20 cellular contexts compared by ENCODE assay signal in genomic region chr13:59691501-59692066, GRCh38.
DNase-seq lines count a peak whose midpoint lies in the region; ATAC-seq, FAIRE-seq and TF ChIP-seq lines count a peak whose summit lies in the region.
"Had no signal": no experiment of that assay in that cellular context is flagged by ENCODE, and none has a peak within 500 bp of the region (broad histone marks: within the 10 kb centered on the region; RNA-seq: fewer than 3 reads in every experiment).

No MANE protein-coding gene starts in this region.

- in situ Hi-C loops in GM23248 (cut with MboI) (no loop called here), HepG2 (cut with HindIII; ENCODE audit: extremely low pct_ligation_motif_present, low pct_unique_long_range_greater_than_20kb) (no loop called here)

- 29% methylated on average over 1 of the region's 1 CpG for WGBS in A549 (ENCODE audit: missing lambda C conversion rate)
- WGBS in GM23248 (ENCODE audit: low coverage in 1 of 2, low lambda C conversion rate in 2 of 2, missing lambda C conversion rate in 2 of 2), 2 experiments, result 94 to 100% methylated on average over 1 of the region's 1 CpG
- 5% methylated on average over 1 of the region's 1 CpG for WGBS in HepG2 (ENCODE audit: low lambda C conversion rate)
- WGBS in testis, 2 donors, result 77 to 79% methylated on average over 1 of the region's 1 CpG

- H3K4me1 Mint-ChIP-seq in WTC11, result peaks cover 33% of the 10 kb centered on the region
- H3K4me1 Mint-ChIP-seq in activated naive CD8-positive, alpha-beta T cell treated with anti-CD3 and anti-CD28 coated beads, Interleukin-2, amount 50 U/mL, for 24 hours, result no peaks in the 10 kb centered on the region
- H3K4me1 Mint-ChIP-seq: activated naive CD4-positive, alpha-beta T cell treated with anti-CD3 and anti-CD28 coated beads, Interleukin-2, amount 10 ng/mL, durations not matched to agents 7 days and 5 days had no signal

- BruUV-seq in HepG2 (replicated peaks; lab: Mats Ljungman, UMichigan), result no TSS peak

- no peaks in the 10 kb centered on the region for H3K36me3 ChIP-seq in GM23248 (ENCODE audit: low read depth)
- no peaks in the 10 kb centered on the region for H3K36me3 ChIP-seq in HepG2 (replicated peaks in 1 of 2; ENCODE audit: control insufficient read depth in 1 of 2, insufficient read depth in 2 of 2, low read length in 2 of 2)
- no peaks in the 10 kb centered on the region for H3K36me3 ChIP-seq in testis (ENCODE audit: low read depth, missing control alignments)
- H3K36me3 ChIP-seq: gastrocnemius medialis, neural progenitor cell, right atrium auricular region, tibial artery had no signal

- no peaks in the 10 kb centered on the region for H3F3A ChIP-seq in GM23248 (ENCODE audit: insufficient read depth)

- H3K4me2 ChIP-seq in A549 (peak overlapping the region; percentile 58), GM23248 (ENCODE audit: unreplicated experiment) (peak overlapping the region; percentile 19), HepG2 (ENCODE audit: low read depth, low read length) (peak overlapping the region; percentile 30)
- H3K4me2 ChIP-seq: neural progenitor cell had no signal

- H3K9me3 ChIP-seq in A549 (no peaks in the 10 kb centered on the region), GM23248 (ENCODE audit: low read depth) (no peaks in the 10 kb centered on the region), HepG2 (ENCODE audit: low read length) (no peaks in the 10 kb centered on the region), testis (no peaks in the 10 kb centered on the region)
- H3K9me3 ChIP-seq: gastrocnemius medialis, right atrium auricular region, tibial artery had no signal

- no peak for DNase-seq in A549 (ENCODE audit: low read depth in 1 of 2, low spot score in 1 of 2)
- DNase-seq in GM23248, result peak; percentile 6
- no peak for DNase-seq in WTC11 (ENCODE audit: low spot score)
- DNase-seq in HepG2 (ENCODE audit: low spot score), result peak; percentile 61
- DNase-seq in testis, result no peak
- no peak for DNase-seq in activated naive CD8-positive, alpha-beta T cell treated with anti-CD3 and anti-CD28 coated beads, Interleukin-2, amount 50 U/mL, for 24 hours
- DNase-seq: activated CD4-positive, alpha-beta T cell treated with anti-CD3 and anti-CD28 coated beads, Interleukin-2, amount 50 U/mL, for 1 hour; activated naive CD4-positive, alpha-beta T cell treated with anti-CD3 and anti-CD28 coated beads, Interleukin-2, amount 10 ng/mL, durations not matched to agents 7 days and 5 days; gastrocnemius medialis; left colon; MM.1S; NCI-H1694; NCI-H510A treated with DMSO at 0.1 percent for 48 hours; stimulated activated naive CD4-positive, alpha-beta T cell; tibial artery had no signal

- H3K4me3 Mint-ChIP-seq in WTC11, result no peak overlapping the region
- no peak overlapping the region for H3K4me3 Mint-ChIP-seq in activated naive CD8-positive, alpha-beta T cell treated with anti-CD3 and anti-CD28 coated beads, Interleukin-2, amount 50 U/mL, for 24 hours
- H3K4me3 Mint-ChIP-seq: activated naive CD4-positive, alpha-beta T cell treated with anti-CD3 and anti-CD28 coated beads, Interleukin-2, amount 10 ng/mL, durations not matched to agents 7 days and 5 days; neural progenitor cell had no signal

- no peak for TF ChIP-seq EP300 in A549 (IDR thresholded peaks at IDR 0.05)
- peak in 1 of 2 experiments; percentile 69; a peak in 1 of 4 replicates for TF ChIP-seq EP300 in HepG2 (IDR thresholded peaks at IDR 0.05; ENCODE audit: low read depth in 2 of 2, low read length in 2 of 2)
- TF ChIP-seq EP300 in HepG2 (CRISPR knock-in tag; IDR thresholded peaks at IDR 0.05; ENCODE audit: borderline replicate concordance), result no peak

- no peaks in the 10 kb centered on the region for H3K27me3 ChIP-seq in GM23248 (replicated peaks; ENCODE audit: insufficient read depth)
- no peaks in the 10 kb centered on the region for H3K27me3 ChIP-seq in HepG2 (ENCODE audit: control insufficient read depth in 1 of 2, insufficient read depth in 2 of 2, low read length in 2 of 2)
- no peaks in the 10 kb centered on the region for H3K27me3 ChIP-seq in testis
- H3K27me3 ChIP-seq: gastrocnemius medialis, neural progenitor cell, right atrium auricular region, tibial artery had no signal

- no peak overlapping the region for H3K9ac ChIP-seq in GM23248
- H3K9ac ChIP-seq in HepG2 (ENCODE audit: insufficient read depth, low read depth, low read length), result no peak overlapping the region
- H3K9ac ChIP-seq: neural progenitor cell had no signal

- no peak overlapping the region for H3K27ac ChIP-seq in A549
- no peak overlapping the region for H3K27ac ChIP-seq in GM23248
- H3K27ac ChIP-seq in HepG2 (ENCODE audit: extremely low read length, insufficient read depth, low read length), result peak overlapping the region; percentile 78
- no peak overlapping the region for H3K27ac ChIP-seq in testis
- H3K27ac ChIP-seq: coronary artery, gastrocnemius medialis, neural progenitor cell, right atrium auricular region, tibial artery had no signal

- H3K4me1 ChIP-seq in A549 (peaks cover 19% of the 10 kb centered on the region), GM23248 (ENCODE audit: insufficient read depth) (peaks cover 13% of the 10 kb centered on the region), HepG2 (ENCODE audit: insufficient read depth, low read length) (peaks cover 50% of the 10 kb centered on the region), testis (no peaks in the 10 kb centered on the region)
- H3K4me1 ChIP-seq: gastrocnemius medialis, right atrium auricular region, tibial artery had no signal

- H3K36me3 Mint-ChIP-seq in WTC11, result no peaks in the 10 kb centered on the region
- no peaks in the 10 kb centered on the region for H3K36me3 Mint-ChIP-seq in activated naive CD8-positive, alpha-beta T cell treated with anti-CD3 and anti-CD28 coated beads, Interleukin-2, amount 50 U/mL, for 24 hours (ENCODE audit: low read depth)
- H3K36me3 Mint-ChIP-seq: activated naive CD4-positive, alpha-beta T cell treated with anti-CD3 and anti-CD28 coated beads, Interleukin-2, amount 10 ng/mL, durations not matched to agents 7 days and 5 days; neural progenitor cell had no signal

- H3K79me2 ChIP-seq in GM23248 (ENCODE audit: insufficient read depth) (no peaks in the 10 kb centered on the region), HepG2 (ENCODE audit: insufficient read depth, low read length) (no peaks in the 10 kb centered on the region)

- CTCF ChIA-PET in A549 (lab: Yijun Ruan, JAX), result no interaction called here
- CTCF ChIA-PET in WTC11 (lab: Charles Lee), result no interaction called here
- CTCF ChIA-PET in HepG2 (lab: Yijun Ruan, JAX; ENCODE audit: low intra/inter-chr PET ratio, low total read pairs), result no interaction called here

- H3K27ac Mint-ChIP-seq in WTC11, result no peak overlapping the region
- no peak overlapping the region for H3K27ac Mint-ChIP-seq in activated naive CD8-positive, alpha-beta T cell treated with anti-CD3 and anti-CD28 coated beads, Interleukin-2, amount 50 U/mL, for 24 hours
- H3K27ac Mint-ChIP-seq: activated naive CD4-positive, alpha-beta T cell treated with anti-CD3 and anti-CD28 coated beads, Interleukin-2, amount 10 ng/mL, durations not matched to agents 7 days and 5 days; neural progenitor cell had no signal

- POLR2A ChIA-PET in A549 (lab: Yijun Ruan, JAX), result interaction anchor here (0.6 kb wide), 2 partner anchors 31 to 621 kb away, joined by 3 to 4 read pairs; no protein-coding TSS in a partner anchor
- POLR2A ChIA-PET in WTC11 (lab: Charles Lee), result interaction anchor here (0.6 kb wide), 1 partner anchor 17 kb away, joined by 4 read pairs; no protein-coding TSS in a partner anchor
- POLR2A ChIA-PET in HepG2 (lab: Yijun Ruan, JAX), result no interaction called here

- H2AFZ ChIP-seq in GM23248 (no peak overlapping the region), HepG2 (ENCODE audit: low read length) (no peak overlapping the region)
- H2AFZ ChIP-seq: neural progenitor cell had no signal

- no peaks in the 10 kb centered on the region for H3K9me2 ChIP-seq in GM23248 (ENCODE audit: insufficient read depth)

- TF ChIP-seq CTCF in A549 (IDR thresholded peaks at IDR 0.05) (no peak), WTC11 (IDR thresholded peaks at IDR 0.05) (no peak), HepG2 (CRISPR knock-in tag; IDR thresholded peaks at IDR 0.05) (no peak), testis (IDR thresholded peaks at IDR 0.05) (no peak)

- no peak for FAIRE-seq in A549 (lab: Jason Lieb, UNC)
- FAIRE-seq in HepG2 (lab: Jason Lieb, UNC), result peak; percentile 12

- H3K27me3 Mint-ChIP-seq in WTC11 (ENCODE audit: low read depth), result no peaks in the 10 kb centered on the region
- H3K27me3 Mint-ChIP-seq in activated naive CD8-positive, alpha-beta T cell treated with anti-CD3 and anti-CD28 coated beads, Interleukin-2, amount 50 U/mL, for 24 hours, result no peaks in the 10 kb centered on the region
- H3K27me3 Mint-ChIP-seq: activated naive CD4-positive, alpha-beta T cell treated with anti-CD3 and anti-CD28 coated beads, Interleukin-2, amount 10 ng/mL, durations not matched to agents 7 days and 5 days had no signal

- H3K4me3 ChIP-seq in A549 (no peak overlapping the region), GM23248 (no peak overlapping the region), HepG2 (replicated peaks in 1 of 3; ENCODE audit: insufficient read depth in 1 of 3, low read depth in 2 of 3, low read length in 3 of 3) (0 out of 6 replicates have a peak overlapping the region, but pooled peaks of 1 of the 3 experiments have one; percentile 8), testis (no peak overlapping the region)
- H3K4me3 ChIP-seq: coronary artery, gastrocnemius medialis, neural progenitor cell, right atrium auricular region, tibial artery had no signal

- TF ChIP-seq RAD21 in A549 (conservative IDR thresholded peaks at IDR 0.05 in 1 of 2, IDR thresholded peaks at IDR 0.05 in 1 of 2) (no peak), HepG2 (CRISPR knock-in tag; IDR thresholded peaks at IDR 0.05) (no peak)

- H3K9me3 Mint-ChIP-seq in WTC11, result no peaks in the 10 kb centered on the region
- no peaks in the 10 kb centered on the region for H3K9me3 Mint-ChIP-seq in activated naive CD8-positive, alpha-beta T cell treated with anti-CD3 and anti-CD28 coated beads, Interleukin-2, amount 50 U/mL, for 24 hours
- H3K9me3 Mint-ChIP-seq: activated naive CD4-positive, alpha-beta T cell treated with anti-CD3 and anti-CD28 coated beads, Interleukin-2, amount 10 ng/mL, durations not matched to agents 7 days and 5 days; neural progenitor cell had no signal

- TF ChIP-seq POLR2A in A549 (IDR thresholded peaks at IDR 0.05; ENCODE audit: low read length) (no peak), HepG2 (IDR thresholded peaks at IDR 0.05; ENCODE audit: insufficient read depth in 1 of 2, low read depth in 2 of 2, low read length in 2 of 2) (no peak), testis (IDR thresholded peaks at IDR 0.05) (no peak)

- no peaks in the 10 kb centered on the region for H4K20me1 ChIP-seq in GM23248 (ENCODE audit: insufficient read depth)
- no peaks in the 10 kb centered on the region for H4K20me1 ChIP-seq in HepG2 (ENCODE audit: insufficient read depth, low read length)

- ATAC-seq in A549, result no peak
- no peak for ATAC-seq in WTC11
- peak; percentile 90 for ATAC-seq in HepG2
- ATAC-seq in HG02571 (IDR thresholded peaks at IDR 0.05; ENCODE audit: unreplicated experiment), result no peak
- no peak for ATAC-seq in HG02852 (IDR thresholded peaks at IDR 0.05; ENCODE audit: unreplicated experiment)
- ATAC-seq in activated naive CD8-positive, alpha-beta T cell treated with anti-CD3 and anti-CD28 coated beads, Interleukin-2, amount 50 U/mL, for 24 hours, result no peak
- ATAC-seq: gastrocnemius medialis, left colon had no signal

- intact Hi-C loops in HepG2 (cut with micrococcal nuclease; ENCODE audit: unreplicated experiment) (loop anchor here (2.0 kb wide), 1 partner anchor 19 kb away; no protein-coding TSS in a partner anchor), testis (cut with DNase I; ENCODE audit: low total_unique reads) (no loop called here)

Comparison
In these comparisons a context has a peak if more than half of its experiments do, and no peak if none do; other contexts are left out.
1. DNase-seq: peak in GM23248 (single experiment) and HepG2 (single experiment); none in A549 (0 of 2), WTC11 (single experiment), testis (single experiment) and activated naive CD8-positive, alpha-beta T cell treated with anti-CD3 and anti-CD28 coated beads, Interleukin-2, amount 50 U/mL, for 24 hours (single experiment).
2. Peak in every context shown above with its lines, with median percentiles within 50 percentile points of each other: H3K4me2 ChIP-seq.